ENCODE assay signal across 16 cellular contexts in the genomic region with DNA sequence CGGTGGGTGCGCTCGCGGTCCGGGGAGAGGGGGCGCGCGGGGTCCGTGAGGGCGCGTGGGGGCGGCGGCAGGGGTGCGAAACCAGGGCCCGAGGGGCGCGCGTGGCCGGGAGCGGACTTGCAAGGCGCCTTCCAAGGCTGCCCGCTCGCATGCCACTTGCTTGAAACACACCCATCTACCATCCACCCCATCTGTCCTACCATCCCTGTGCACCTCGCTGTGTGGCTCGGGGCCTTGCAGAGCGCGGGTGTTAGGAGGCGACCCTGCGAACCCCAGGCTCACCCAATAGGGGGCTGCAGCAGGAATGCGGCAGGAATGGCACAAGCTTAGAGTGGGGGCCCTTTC. TPM values are rescaled to one million over a fixed set of nuclear protein-coding genes. Genes with fewer than 3 reads are reported as not detected.
A peak's percentile ranks its signal among the peaks of the same experiment; 100 is the strongest.
DNase-seq lines count a peak whose midpoint lies in the region; ATAC-seq and TF ChIP-seq lines count a peak whose summit lies in the region.
"Had no signal": no experiment of that assay in that cellular context is flagged by ENCODE, and none has a peak within 500 bp of the region (broad histone marks: within the 10 kb centered on the region; RNA-seq: fewer than 3 reads in every experiment).

No MANE protein-coding gene starts in this region.

- peak overlapping the region; percentile 47 for H3K9ac ChIP-seq in neural cell (ENCODE audit: low read length)

- peak overlapping the region in 9 of 10 donors; percentile 14 to 43 (median 34) for H3K4me3 ChIP-seq in heart right ventricle
- H3K4me3 ChIP-seq in neural cell (ENCODE audit: low read length) = peak overlapping the region; percentile 53
- H3K4me3 ChIP-seq in tibial artery = peak overlapping the region; percentile 32 to 44
- H3K4me3 ChIP-seq: A549, mucosa of descending colon had no signal

- intact Hi-C loops in heart right ventricle (cut with DNase I) = loop anchor here in 4 of 10 donors (5.0 to 10.0 kb wide), 4 partner anchors 70 to 263 kb away; no protein-coding TSS in a partner anchor
- intact Hi-C loops in tibial artery (cut with DNase I; ENCODE audit: low total_unique reads) = loop anchor here (5.0 kb wide), 2 partner anchors 77 to 263 kb away; no protein-coding TSS in a partner anchor

- TF ChIP-seq RAD21 in neural cell (conservative IDR thresholded peaks at IDR 0.05) = no peak

- 7 to 9% methylated on average over 30 of the region's 30 CpGs for WGBS in heart right ventricle, 2 donors

- DNase-seq in NCI-H524 (lab: John Stamatoyannopoulos, UW) (peak; percentile 56 to 75), NCI-H524 treated with DMSO at 0.1 percent for 48 hours (lab: John Stamatoyannopoulos, UW) (no peak), heart right ventricle (no peak), tibial artery (no peak), NCI-H1092 (lab: John Stamatoyannopoulos, UW) (no peak), NCI-H1105 (lab: John Stamatoyannopoulos, UW) (no peak)
- DNase-seq: activated CD8-positive, alpha-beta memory T cell treated with anti-CD3 and anti-CD28 coated beads, Interleukin-2, amount 50 U/mL, for 4 hours; activated naive CD8-positive, alpha-beta T cell treated with anti-CD3 and anti-CD28 coated beads, Interleukin-2, amount 10 ng/mL, durations not matched to agents 7 days and 5 days; GOT3; NCI-H446 treated with DMSO at 0.1 percent for 48 hours; OCI-M1 had no signal

- no peaks in the 10 kb centered on the region for H3F3A ChIP-seq in neural cell (ENCODE audit: insufficient read depth, low read length, poor library complexity, severe bottlenecking)

- H4K20me1 ChIP-seq in neural cell (ENCODE audit: insufficient read depth) = no peaks in the 10 kb centered on the region

- H3K36me3 ChIP-seq in heart right ventricle (no peaks in the 10 kb centered on the region), neural cell (ENCODE audit: insufficient read depth, low read length) (no peaks in the 10 kb centered on the region), tibial artery (no peaks in the 10 kb centered on the region)

- H3K9me3 ChIP-seq in heart right ventricle = peaks cover 0 to 6% (median 0%) of the 10 kb centered on the region in 11 donors
- no peaks in the 10 kb centered on the region for H3K9me3 ChIP-seq in neural cell (ENCODE audit: low read length)
- no peaks in the 10 kb centered on the region for H3K9me3 ChIP-seq in tibial artery
- H3K9me3 ChIP-seq: A549, mucosa of descending colon had no signal

- H3K27ac ChIP-seq in heart right ventricle (no peak overlapping the region), neural cell (ENCODE audit: low read length) (peak overlapping the region; percentile 20), tibial artery (peak overlapping the region in 1 of 2 donors; percentile 22)
- H3K27ac ChIP-seq: A549 had no signal

- ATAC-seq in heart right ventricle = peak in 2 of 8 donors; percentile 21 to 27
- ATAC-seq in HG02623 (IDR thresholded peaks at IDR 0.05; ENCODE audit: unreplicated experiment) = no peak
- ATAC-seq: A549 had no signal

- TF ChIP-seq EP300 in neural cell (conservative IDR thresholded peaks at IDR 0.05; ENCODE audit: poor library complexity, severe bottlenecking) = no peak

- H3K27me3 ChIP-seq in heart right ventricle (peaks cover 0 to 42% (median 14%) of the 10 kb centered on the region in 7 donors), neural cell (ENCODE audit: insufficient read depth, low read depth, low read length) (no peaks in the 10 kb centered on the region), tibial artery (peaks cover 0 to 5% of the 10 kb centered on the region in 2 donors)

- H3K4me1 ChIP-seq in heart right ventricle (peaks cover 0 to 9% (median 3%) of the 10 kb centered on the region in 9 donors), tibial artery (peaks cover 0 to 10% (median 5%) of the 10 kb centered on the region in 4 donors)
- H3K4me1 ChIP-seq: A549 had no signal

- H3K4me2 ChIP-seq in neural cell (ENCODE audit: low read length) = no peak overlapping the region
- H3K4me2 ChIP-seq: A549 had no signal

- H3K79me2 ChIP-seq in neural cell (replicated peaks; ENCODE audit: insufficient read depth, low read length) = no peaks in the 10 kb centered on the region

- no peak for TF ChIP-seq CTCF in heart right ventricle (IDR thresholded peaks at IDR 0.05)
- no peak for TF ChIP-seq CTCF in neural cell (IDR thresholded peaks at IDR 0.05; ENCODE audit: poor library complexity, severe bottlenecking)
- TF ChIP-seq CTCF in tibial artery (IDR thresholded peaks at IDR 0.05) = no peak

- H3K9me2 ChIP-seq in neural cell (ENCODE audit: insufficient read depth, low read length) = no peaks in the 10 kb centered on the region

- H2AFZ ChIP-seq in neural cell (ENCODE audit: low read depth, low read length) = peak overlapping the region; percentile 91

TF ChIP-seq in neural cell, 6 proteins besides CTCF, POLR2A, EP300 and RAD21:
- no peak for TF ChIP-seq MXI1 (conservative IDR thresholded peaks at IDR 0.05; ENCODE audit: poor library complexity, severe bottlenecking)
- TF ChIP-seq SMC3 (conservative IDR thresholded peaks at IDR 0.05; ENCODE audit: poor library complexity) = peak; percentile 5
- TF ChIP-seq POLR2AphosphoS5 (IDR thresholded peaks at IDR 0.05) = no peak
- no peak for TF ChIP-seq EZH2 (IDR thresholded peaks at IDR 0.05; ENCODE audit: borderline replicate concordance, insufficient read depth, low read length, poor library complexity, severe bottlenecking)

RNA-seq across cellular contexts. Expression of a gene that starts 0.2 kb away (rescaled TPM):
- total RNA-seq in heart right ventricle = not detected
- polyA plus RNA-seq in heart right ventricle (not detected), neural cell (2.3 TPM in 1 of 2 replicates, not detected in the other)
- polyA minus RNA-seq in neural cell = 2.2 TPM in 1 of 2 replicates, not detected in the other
- total RNA-seq: activated naive CD8-positive, alpha-beta T cell treated with anti-CD3 and anti-CD28 coated beads, Interleukin-2, amount 10 ng/mL, durations not matched to agents 7 days and 5 days; fibroblast of lung; mucosa of descending colon had no signal
- polyA plus RNA-seq: A549, fibroblast of lung had no signal

RNA-seq across cellular contexts. Expression of a gene that starts 37.7 kb away (rescaled TPM):
- total RNA-seq in heart right ventricle = 10 to 100 TPM; 13.5 to 57.1 (median 27.1) TPM
- polyA plus RNA-seq in heart right ventricle (10 to 100 TPM; 30.1 to 61.3 TPM), neural cell (0.46 TPM in 1 of 2 replicates, not detected in the other)
- polyA minus RNA-seq in neural cell = 0.46 and 0.49 TPM in 2 replicates
- polyA plus RNA-seq: A549 had no signal

Comparison
In these comparisons a context has a peak if more than half of its experiments do, and no peak if none do; other contexts are left out.
1. DNase-seq: peak in NCI-H524 (2 of 2); none in NCI-H524 treated with DMSO at 0.1 percent for 48 hours (single experiment), heart right ventricle (0 of 2), tibial artery (0 of 2), NCI-H1092 (single experiment) and NCI-H1105 (single experiment).
2. RNA of a gene that starts 37.7 kb away (polyA plus RNA-seq): 30.1 to 61.3 TPM in heart right ventricle; 0.46 TPM in neural cell; every median in the first group is over 10 times any median in the second.
3. Peak in every context shown above with its lines, with median percentiles within 50 percentile points of each other: H3K4me3 ChIP-seq.